In the genomic region with DNA sequence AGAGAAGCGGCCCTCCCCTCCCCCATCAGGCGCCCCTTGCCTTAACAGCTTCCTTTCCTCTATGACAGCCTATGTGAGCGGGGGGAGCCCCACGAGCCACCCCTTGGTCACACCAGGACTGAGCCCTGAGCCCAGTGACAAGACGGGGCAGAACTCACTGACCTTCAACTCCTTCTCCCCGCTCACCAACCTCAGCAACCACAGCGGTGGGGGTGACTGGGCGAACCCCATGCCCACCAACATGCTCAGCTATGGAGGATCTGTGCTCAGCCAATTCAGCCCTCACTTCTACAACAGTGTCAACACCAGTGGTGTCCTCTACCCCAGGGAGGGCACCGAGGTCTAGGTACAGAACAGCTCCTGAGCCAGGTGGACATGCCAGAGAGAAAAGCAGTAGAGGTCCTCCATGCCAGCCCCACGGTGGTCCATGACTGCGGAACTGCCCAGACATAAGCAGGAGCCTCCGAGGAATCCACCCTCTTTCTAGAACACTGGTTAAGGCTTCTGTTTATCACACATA, we compare ENCODE assay signal across 35 cellular contexts. TPM values are rescaled to one million over a fixed set of nuclear protein-coding genes. Genes with fewer than 3 reads are reported as not detected.
"Had no signal": no experiment of that assay in that cellular context is flagged by ENCODE, and none has a peak within 500 bp of the region (broad histone marks: within the 10 kb centered on the region; RNA-seq: fewer than 3 reads in every experiment).

No MANE protein-coding gene starts in this region.

- H3K4me3 ChIP-seq: gastroesophageal sphincter, hepatocyte, lower lobe of right lung, mucosa of descending colon, ovary, skin epidermis, tibial nerve had no signal

- H3K9me3 ChIP-seq: gastroesophageal sphincter, lower lobe of right lung, mucosa of descending colon, neutrophil, ovary, tibial nerve had no signal

- ATAC-seq: activated CD4-positive, alpha-beta T cell treated with anti-CD3 and anti-CD28 coated beads for 36 hours; activated naive CD4-positive, alpha-beta T cell treated with anti-CD3 and anti-CD28 coated beads, Interleukin-2, amount 50 U/mL, for 72 hours; gastroesophageal sphincter; lower lobe of right lung; mucosa of descending colon; sciatic nerve; stimulated activated naive B cell treated with anti-CD40 and anti-IgM and Interleukin-4, amounts not matched to agents 10 μg/mL and 1 μg/mL and 100 μg/mL, for 72 hours had no signal

- H3K36me3 Mint-ChIP-seq: activated naive CD4-positive, alpha-beta T cell treated with anti-CD3 and anti-CD28 coated beads, Interleukin-2, amount 50 U/mL, for 72 hours; natural killer cell treated with Interleukin-12 subunit alpha and Interleukin-12 subunit beta and Interleukin-15 and Interleukin-18, amount 100 ng/mL, for 72 hours; stimulated activated naive B cell treated with anti-CD40 and anti-IgM and Interleukin-4, amounts not matched to agents 10 μg/mL and 1 μg/mL and 100 μg/mL, for 72 hours had no signal

- H3K27ac ChIP-seq: gastroesophageal sphincter, hepatocyte, lower lobe of right lung, neutrophil, ovary, skin epidermis, tibial nerve had no signal

- H2AFZ ChIP-seq: hepatocyte had no signal

- H3K36me3 ChIP-seq: gastroesophageal sphincter, lower lobe of right lung, neutrophil, ovary, tibial nerve had no signal

- FAIRE-seq: bronchial epithelial cell, keratinocyte, urothelium cell line had no signal

- H3K4me1 ChIP-seq: gastroesophageal sphincter, lower lobe of right lung, tibial nerve had no signal

- H3K4me2 ChIP-seq: hepatocyte had no signal

- DNase-seq: activated B cell treated with CpG ODN at 0.5 μM for 24 hours; activated CD4-positive, alpha-beta T cell treated with anti-CD3 and anti-CD28 coated beads for 36 hours; activated naive CD4-positive, alpha-beta T cell; activated T-cell treated with anti-CD3 and anti-CD28 coated beads, Interleukin-2, amount 50 U/mL, for 48 hours; dermis blood vessel endothelial cell; effector CD8-positive, alpha-beta T cell; lower lobe of right lung; mesenchymal stem cell; mucosa of descending colon; ovary; stimulated activated CD4-positive, alpha-beta T cell treated with anti-CD3 and anti-CD28 coated beads, Interleukin-12 subunit alpha, Interleukin-12 subunit beta, amount 100 ng/mL, for 4 hours; stimulated activated CD4-positive, alpha-beta T cell treated with anti-CD3 and anti-CD28 coated beads, Interleukin-4, amount 100 ng/mL, for 24 hours; stimulated activated naive B cell treated with anti-CD40 and anti-IgM and Interleukin-4, amounts not matched to agents 10 μg/mL and 1 μg/mL and 100 μg/mL, for 72 hours; T-helper 1 cell had no signal

- H3K27ac Mint-ChIP-seq: activated B cell treated with CpG ODN at 0.5 μM for 24 hours; activated CD4-positive, alpha-beta T cell treated with anti-CD3 and anti-CD28 coated beads for 36 hours; activated naive CD4-positive, alpha-beta T cell treated with anti-CD3 and anti-CD28 coated beads, Interleukin-2, amount 50 U/mL, for 72 hours; natural killer cell treated with Interleukin-12 subunit alpha and Interleukin-12 subunit beta and Interleukin-15 and Interleukin-18, amount 100 ng/mL, for 72 hours; progenitor cell of endocrine pancreas; stimulated activated naive B cell treated with anti-CD40 and anti-IgM and Interleukin-4, amounts not matched to agents 10 μg/mL and 1 μg/mL and 100 μg/mL, for 72 hours; T-helper 2 cell treated with Interferon-gamma antibody and Interleukin-4, amounts not matched to agents 5 μg/mL and 100 μg/mL, for 36 hours had no signal

- H3K4me3 Mint-ChIP-seq: activated B cell treated with CpG ODN at 0.5 μM for 24 hours; activated CD4-positive, alpha-beta T cell treated with anti-CD3 and anti-CD28 coated beads for 36 hours; central memory CD8-positive, alpha-beta T cell; natural killer cell treated with Interleukin-12 subunit alpha and Interleukin-12 subunit beta and Interleukin-15 and Interleukin-18, amount 100 ng/mL, for 72 hours; stimulated activated naive B cell treated with anti-CD40 and anti-IgM and Interleukin-4, amounts not matched to agents 10 μg/mL and 1 μg/mL and 100 μg/mL, for 72 hours; T-helper 2 cell treated with Interferon-gamma antibody and Interleukin-4, amounts not matched to agents 5 μg/mL and 100 μg/mL, for 36 hours had no signal

- H3K27me3 ChIP-seq: hepatocyte, neutrophil, ovary, tibial nerve had no signal

- H3K4me1 Mint-ChIP-seq: activated B cell treated with CpG ODN at 0.5 μM for 24 hours; activated CD4-positive, alpha-beta T cell treated with anti-CD3 and anti-CD28 coated beads for 36 hours; central memory CD8-positive, alpha-beta T cell; stimulated activated naive B cell treated with anti-CD40 and anti-IgM and Interleukin-4, amounts not matched to agents 10 μg/mL and 1 μg/mL and 100 μg/mL, for 72 hours had no signal

- H3K9me3 Mint-ChIP-seq: activated B cell treated with CpG ODN at 0.5 μM for 24 hours; activated naive CD4-positive, alpha-beta T cell treated with anti-CD3 and anti-CD28 coated beads, Interleukin-2, amount 50 U/mL, for 72 hours; central memory CD8-positive, alpha-beta T cell; natural killer cell treated with Interleukin-12 subunit alpha and Interleukin-12 subunit beta and Interleukin-15 and Interleukin-18, amount 100 ng/mL, for 72 hours; stimulated activated naive B cell treated with anti-CD40 and anti-IgM and Interleukin-4, amounts not matched to agents 10 μg/mL and 1 μg/mL and 100 μg/mL, for 72 hours; T-helper 2 cell treated with Interferon-gamma antibody and Interleukin-4, amounts not matched to agents 5 μg/mL and 100 μg/mL, for 36 hours had no signal

- H3K79me2 ChIP-seq: hepatocyte had no signal

RNA-seq across cellular contexts. Expression of a gene that starts 2.6 kb away (rescaled TPM):
- total RNA-seq: activated B cell treated with CpG ODN at 0.5 μM for 24 hours; activated CD4-positive, alpha-beta T cell treated with anti-CD3 and anti-CD28 coated beads for 36 hours; activated CD8-positive, alpha-beta memory T cell treated with anti-CD3 and anti-CD28 coated beads for 36 hours; activated naive CD4-positive, alpha-beta T cell treated with anti-CD3 and anti-CD28 coated beads, Interleukin-2, amount 50 U/mL, for 72 hours; bronchial epithelial cell; dermis blood vessel endothelial cell; fibroblast of lung; fibroblast of villous mesenchyme; gastroesophageal sphincter; hepatocyte; lower lobe of right lung; myocyte; ovary; progenitor cell of endocrine pancreas; renal cortical epithelial cell; sciatic nerve; temporal lobe had no signal
- polyA plus RNA-seq: esophagus, fibroblast of lung, hepatocyte, keratinocyte, ovary had no signal
